Comparison of ENCODE assay signal across 9 cellular contexts in genomic region chr5:66960373-66961137, GRCh38.
DNase-seq lines count a peak whose midpoint lies in the region; ATAC-seq and TF ChIP-seq lines count a peak whose summit lies in the region.
"Had no signal": no experiment of that assay in that cellular context is flagged by ENCODE, and none has a peak within 500 bp of the region (broad histone marks: within the 10 kb centered on the region; RNA-seq: fewer than 3 reads in every experiment).

No MANE protein-coding gene starts in this region.

- H3K4me1 ChIP-seq in SJSA1 (replicated peaks) = peaks cover 32% of the 10 kb centered on the region
- peaks cover 0 to 65% (median 38%) of the 10 kb centered on the region in 9 donors for H3K4me1 ChIP-seq in heart right ventricle

- no peak for TF ChIP-seq CTCF in heart right ventricle (IDR thresholded peaks at IDR 0.05)

- DNase-seq in GM03348 (ENCODE audit: low spot score) (peak; percentile 61), SJSA1 (ENCODE audit: low read depth in 1 of 2, low spot score in 2 of 2) (peak in 1 of 2 experiments; percentile 26), heart right ventricle (no peak), skeletal muscle cell (ENCODE audit: low read depth) (no peak), HUDEP-2 (lab: John Stamatoyannopoulos, UW; ENCODE audit: unreplicated experiment in 76 of 76) (no peak), iPS-NIHi11 (ENCODE audit: low spot score) (no peak)
- DNase-seq in activated CD8-positive, alpha-beta memory T cell treated with anti-CD3 and anti-CD28 coated beads, Interleukin-2, amount 50 U/mL, for 4 hours = no peak
- DNase-seq: immature natural killer cell had no signal

- peak in 2 of 8 donors; percentile 10 to 15 for ATAC-seq in heart right ventricle
- ATAC-seq in HG02973 (IDR thresholded peaks at IDR 0.05; ENCODE audit: unreplicated experiment) = no peak

- no peaks in the 10 kb centered on the region for H3K36me3 ChIP-seq in SJSA1
- H3K36me3 ChIP-seq in heart right ventricle = no peaks in the 10 kb centered on the region

- intact Hi-C loops in heart right ventricle (cut with DNase I) = loop anchor here in 2 of 10 donors (5.0 to 10.0 kb wide), 2 partner anchors 133 to 146 kb away; no protein-coding TSS in a partner anchor

- WGBS in heart right ventricle, 2 donors = 25 to 35% methylated on average over 7 of the region's 7 CpGs

- H3K27ac ChIP-seq in SJSA1 = peak overlapping the region; percentile 76
- peak overlapping the region; percentile 29 to 80 (median 64) for H3K27ac ChIP-seq in heart right ventricle

- H3K9me3 ChIP-seq in SJSA1 (replicated peaks) (no peaks in the 10 kb centered on the region), heart right ventricle (no peaks in the 10 kb centered on the region)

- H3K27me3 ChIP-seq in SJSA1 (replicated peaks) (no peaks in the 10 kb centered on the region), heart right ventricle (no peaks in the 10 kb centered on the region)

- H3K4me3 ChIP-seq in SJSA1 = no peak overlapping the region
- H3K4me3 ChIP-seq in heart right ventricle = peak overlapping the region in 8 of 10 donors; percentile 21 to 56 (median 50)
- peak overlapping the region; percentile 55 for H3K4me3 ChIP-seq in skeletal muscle cell (ENCODE audit: low read depth, low read length)
